ENCODE assay signal across 9 cellular contexts in genomic region chr17:4073983-4074830, GRCh38.
DNase-seq lines count a peak whose midpoint lies in the region; ATAC-seq and TF ChIP-seq lines count a peak whose summit lies in the region.
"Had no signal": no experiment of that assay in that cellular context is flagged by ENCODE, and none has a peak within 500 bp of the region (broad histone marks: within the 10 kb centered on the region; RNA-seq: fewer than 3 reads in every experiment).

No MANE protein-coding gene starts in this region.

- no peaks in the 10 kb centered on the region for H3K9me3 Mint-ChIP-seq in activated CD4-positive, alpha-beta T cell treated with anti-CD3 and anti-CD28 coated beads for 36 hours (ENCODE audit: low read depth)
- H3K9me3 Mint-ChIP-seq: T-cell had no signal

- H3K4me1 Mint-ChIP-seq in activated CD4-positive, alpha-beta T cell treated with anti-CD3 and anti-CD28 coated beads for 36 hours = no peaks in the 10 kb centered on the region
- H3K4me1 Mint-ChIP-seq: T-cell had no signal

- H3K27me3 Mint-ChIP-seq in activated CD4-positive, alpha-beta T cell treated with anti-CD3 and anti-CD28 coated beads for 36 hours = no peaks in the 10 kb centered on the region
- H3K27me3 Mint-ChIP-seq: T-cell had no signal

- 87 to 92% (median 88%) methylated on average over 23 of the region's 23 CpGs for WGBS in stomach, 5 donors

- no peak for TF ChIP-seq EP300 in stomach (IDR thresholded peaks at IDR 0.05)

- H3K36me3 Mint-ChIP-seq in activated CD4-positive, alpha-beta T cell treated with anti-CD3 and anti-CD28 coated beads for 36 hours (ENCODE audit: low read depth) = peaks cover 38% of the 10 kb centered on the region

- CTCF ChIA-PET in activated CD4-positive, alpha-beta T cell treated with anti-CD3 and anti-CD28 coated beads for 36 hours (lab: Charles Lee) = interaction anchor here (0.6 to 2.5 kb wide), 13 partner anchors 8 to 231 kb away, joined by 3 to 9 read pairs (median 4); no protein-coding TSS in a partner anchor

- H3K4me3 Mint-ChIP-seq in activated CD4-positive, alpha-beta T cell treated with anti-CD3 and anti-CD28 coated beads for 36 hours = no peak overlapping the region
- H3K4me3 Mint-ChIP-seq: T-cell had no signal

- TF ChIP-seq CTCF in ascending aorta (IDR thresholded peaks at IDR 0.05) (no peak), stomach (IDR thresholded peaks at IDR 0.05) (no peak)

- peak overlapping the region; percentile 38 for H3K27ac Mint-ChIP-seq in activated CD4-positive, alpha-beta T cell treated with anti-CD3 and anti-CD28 coated beads for 36 hours
- H3K27ac Mint-ChIP-seq: T-cell had no signal

- H3K4me3 ChIP-seq in ascending aorta = no peak overlapping the region
- H3K4me3 ChIP-seq in stomach = no peak overlapping the region

- H3K27ac ChIP-seq in ascending aorta (peak overlapping the region; percentile 45 to 83), stomach (peak overlapping the region in 3 of 5 donors; percentile 10 to 43 (median 40))

- TF ChIP-seq POLR2A in stomach (IDR thresholded peaks at IDR 0.05) = no peak

- H3K36me3 ChIP-seq in ascending aorta (peaks cover 73 to 75% of the 10 kb centered on the region in 2 donors), stomach (peaks cover 76 to 97% (median 95%) of the 10 kb centered on the region in 4 donors)

- no peaks in the 10 kb centered on the region for H3K9me3 ChIP-seq in ascending aorta
- H3K9me3 ChIP-seq in stomach = no peaks in the 10 kb centered on the region

- POLR2A ChIA-PET in activated CD4-positive, alpha-beta T cell treated with anti-CD3 and anti-CD28 coated beads for 36 hours (lab: Charles Lee) = no interaction called here

- H3K27me3 ChIP-seq in ascending aorta = no peaks in the 10 kb centered on the region
- H3K27me3 ChIP-seq in stomach = no peaks in the 10 kb centered on the region

- intact Hi-C loops in activated CD4-positive, alpha-beta T cell treated with anti-CD3 and anti-CD28 coated beads for 36 hours (cut with DNase I, micrococcal nuclease) = loop anchor here (2.0 kb wide), 2 partner anchors 159 to 211 kb away; no protein-coding TSS in a partner anchor
- intact Hi-C loops in ascending aorta (cut with DNase I) (loop anchor here (2.0 to 5.0 kb wide), 2 partner anchors 157 to 227 kb away; partner anchors contain the start of genes NCBP3 and P2RX1), stomach (cut with DNase I; ENCODE audit: low total_unique reads) (no loop called here)

- H3K4me1 ChIP-seq in ascending aorta = peaks cover 0 to 11% of the 10 kb centered on the region in 2 donors
- H3K4me1 ChIP-seq in stomach = peaks cover 0 to 23% (median 16%) of the 10 kb centered on the region in 4 donors

- DNase-seq in activated CD4-positive, alpha-beta T cell treated with anti-CD3 and anti-CD28 coated beads for 36 hours = no peak
- DNase-seq in activated CD4-positive, alpha-beta T cell treated with anti-CD3 and anti-CD28 coated beads, Interleukin-2, amount 50 U/mL, for 48 hours = no peak
- DNase-seq in ascending aorta (ENCODE audit: low spot score in 2 of 2) (no peak), stomach (peak; percentile 28), NCI-H1436 (lab: John Stamatoyannopoulos, UW) (no peak), iPS-NIHi11 (ENCODE audit: low spot score) (no peak), NCI-H345 (lab: John Stamatoyannopoulos, UW) (no peak)

- ATAC-seq in activated CD4-positive, alpha-beta T cell treated with anti-CD3 and anti-CD28 coated beads for 36 hours = no peak
- ATAC-seq in HG03097 (IDR thresholded peaks at IDR 0.05; ENCODE audit: low FRiP score, unreplicated experiment) = peak; percentile 71
